ENCODE assay signal across 11 cellular contexts in genomic region chr1:40395211-40396175, GRCh38. TPM values are rescaled to one million over a fixed set of nuclear protein-coding genes. Genes with fewer than 3 reads are reported as not detected.
DNase-seq lines count a peak whose midpoint lies in the region; ATAC-seq and TF ChIP-seq lines count a peak whose summit lies in the region.
"Had no signal": no experiment of that assay in that cellular context is flagged by ENCODE, and none has a peak within 500 bp of the region (broad histone marks: within the 10 kb centered on the region; RNA-seq: fewer than 3 reads in every experiment).

No MANE protein-coding gene starts in this region.

- peaks cover 69% of the 10 kb centered on the region for H3K36me3 Mint-ChIP-seq in activated naive CD4-positive, alpha-beta T cell treated with anti-CD3 and anti-CD28 coated beads for 36 hours (ENCODE audit: low read depth)
- peaks cover 27% of the 10 kb centered on the region for H3K36me3 Mint-ChIP-seq in central memory CD8-positive, alpha-beta T cell (ENCODE audit: insufficient read depth)
- peaks cover 23 to 38% of the 10 kb centered on the region in 2 donors for H3K36me3 Mint-ChIP-seq in naive B cell

- intact Hi-C loops in activated naive CD4-positive, alpha-beta T cell treated with anti-CD3 and anti-CD28 coated beads for 36 hours (cut with micrococcal nuclease) = loop anchor here (2.0 kb wide), 4 partner anchors 15 to 233 kb away; partner anchors contain the start of gene ZFP69B
- intact Hi-C loops in upper lobe of right lung (cut with DNase I) = no loop called here

- H3K9me3 ChIP-seq in upper lobe of right lung = no peaks in the 10 kb centered on the region

- peak overlapping the region; percentile 95 for H3K27ac Mint-ChIP-seq in activated naive CD4-positive, alpha-beta T cell treated with anti-CD3 and anti-CD28 coated beads for 36 hours
- peak overlapping the region; percentile 91 for H3K27ac Mint-ChIP-seq in central memory CD8-positive, alpha-beta T cell (ENCODE audit: low read depth)
- H3K27ac Mint-ChIP-seq in naive B cell = peak overlapping the region; percentile 93 to 98 (median 94)

- no peaks in the 10 kb centered on the region for H3K36me3 ChIP-seq in upper lobe of right lung

- H3K9me3 Mint-ChIP-seq in activated naive CD4-positive, alpha-beta T cell treated with anti-CD3 and anti-CD28 coated beads for 36 hours = no peaks in the 10 kb centered on the region
- H3K9me3 Mint-ChIP-seq in central memory CD8-positive, alpha-beta T cell = no peaks in the 10 kb centered on the region
- no peaks in the 10 kb centered on the region for H3K9me3 Mint-ChIP-seq in naive B cell

- CTCF ChIA-PET in activated naive CD4-positive, alpha-beta T cell treated with anti-CD3 and anti-CD28 coated beads for 36 hours (lab: Charles Lee) = interaction anchor here (1.0 to 2.2 kb wide), 3 partner anchors 9 to 57 kb away, joined by 4 to 7 read pairs (median 5); no protein-coding TSS in a partner anchor

- no peak for TF ChIP-seq CTCF in upper lobe of right lung (IDR thresholded peaks at IDR 0.05)

- H3K27me3 ChIP-seq in upper lobe of right lung = no peaks in the 10 kb centered on the region

- peak overlapping the region; percentile 71 for H3K27ac ChIP-seq in upper lobe of right lung

- H3K4me1 ChIP-seq in upper lobe of right lung = peaks cover 51% of the 10 kb centered on the region

- no peak for DNase-seq in activated naive CD4-positive, alpha-beta T cell treated with anti-CD3 and anti-CD28 coated beads for 36 hours
- no peak for DNase-seq in activated naive CD4-positive, alpha-beta T cell (lab: John Stamatoyannopoulos, UW)
- DNase-seq in central memory CD8-positive, alpha-beta T cell (ENCODE audit: low spot score in 2 of 2) = no peak
- DNase-seq in naive B cell (no peak), upper lobe of right lung (no peak), ecto neural progenitor cell (ENCODE audit: low spot score) (no peak), SW480 (ENCODE audit: low spot score) (no peak)
- DNase-seq: foreskin melanocyte, NCI-H1930, T-helper 9 cell had no signal

- H3K4me1 Mint-ChIP-seq in activated naive CD4-positive, alpha-beta T cell treated with anti-CD3 and anti-CD28 coated beads for 36 hours (ENCODE audit: low read depth) = peaks cover 90% of the 10 kb centered on the region
- H3K4me1 Mint-ChIP-seq in central memory CD8-positive, alpha-beta T cell = peaks cover 77% of the 10 kb centered on the region
- peaks cover 75 to 97% (median 84%) of the 10 kb centered on the region in 3 donors for H3K4me1 Mint-ChIP-seq in naive B cell

- ATAC-seq in central memory CD8-positive, alpha-beta T cell (replicated peaks; ENCODE audit: extremely low read depth, poor library complexity, severe bottlenecking) = no peak
- ATAC-seq in naive B cell (ENCODE audit: low read depth in 2 of 2) = no peak
- ATAC-seq in upper lobe of right lung = no peak
- ATAC-seq in HG03520 (IDR thresholded peaks at IDR 0.05; ENCODE audit: unreplicated experiment) = no peak

- no peak overlapping the region for H3K4me3 ChIP-seq in upper lobe of right lung

- H3K27me3 Mint-ChIP-seq in activated naive CD4-positive, alpha-beta T cell treated with anti-CD3 and anti-CD28 coated beads for 36 hours (ENCODE audit: low read depth) = no peaks in the 10 kb centered on the region
- no peaks in the 10 kb centered on the region for H3K27me3 Mint-ChIP-seq in central memory CD8-positive, alpha-beta T cell
- H3K27me3 Mint-ChIP-seq in naive B cell = no peaks in the 10 kb centered on the region

- H3K4me3 Mint-ChIP-seq in activated naive CD4-positive, alpha-beta T cell treated with anti-CD3 and anti-CD28 coated beads for 36 hours = peak overlapping the region; percentile 48
- H3K4me3 Mint-ChIP-seq in central memory CD8-positive, alpha-beta T cell = peak overlapping the region; percentile 65
- H3K4me3 Mint-ChIP-seq in naive B cell = peak overlapping the region; percentile 62 to 94 (median 78)

RNA-seq across cellular contexts. Expression of gene SMAP2, which starts 22.0 kb away (rescaled TPM):
- 100 to 1,000 TPM; 390 to 391 TPM for total RNA-seq in activated naive CD4-positive, alpha-beta T cell treated with anti-CD3 and anti-CD28 coated beads for 36 hours
- polyA plus RNA-seq in naive B cell (ENCODE audit: low read depth in 6 of 6) = 100 to 1,000 TPM; 480 to 946 (median 649) TPM
- total RNA-seq in upper lobe of right lung = 55.3 TPM

RNA-seq across cellular contexts. Expression of gene ZFP69B, which starts 54.8 kb away (rescaled TPM):
- 10 to 100 TPM; 11.2 to 11.3 TPM for total RNA-seq in activated naive CD4-positive, alpha-beta T cell treated with anti-CD3 and anti-CD28 coated beads for 36 hours
- 1 to 10 TPM in 5 of 6 donors, not detected in 1; 1.1 to 3.2 (median 2.0) TPM for polyA plus RNA-seq in naive B cell (ENCODE audit: low read depth in 6 of 6)
- total RNA-seq in upper lobe of right lung = 1.3 TPM
